6 cellular contexts compared by ENCODE assay signal in the genomic region with DNA sequence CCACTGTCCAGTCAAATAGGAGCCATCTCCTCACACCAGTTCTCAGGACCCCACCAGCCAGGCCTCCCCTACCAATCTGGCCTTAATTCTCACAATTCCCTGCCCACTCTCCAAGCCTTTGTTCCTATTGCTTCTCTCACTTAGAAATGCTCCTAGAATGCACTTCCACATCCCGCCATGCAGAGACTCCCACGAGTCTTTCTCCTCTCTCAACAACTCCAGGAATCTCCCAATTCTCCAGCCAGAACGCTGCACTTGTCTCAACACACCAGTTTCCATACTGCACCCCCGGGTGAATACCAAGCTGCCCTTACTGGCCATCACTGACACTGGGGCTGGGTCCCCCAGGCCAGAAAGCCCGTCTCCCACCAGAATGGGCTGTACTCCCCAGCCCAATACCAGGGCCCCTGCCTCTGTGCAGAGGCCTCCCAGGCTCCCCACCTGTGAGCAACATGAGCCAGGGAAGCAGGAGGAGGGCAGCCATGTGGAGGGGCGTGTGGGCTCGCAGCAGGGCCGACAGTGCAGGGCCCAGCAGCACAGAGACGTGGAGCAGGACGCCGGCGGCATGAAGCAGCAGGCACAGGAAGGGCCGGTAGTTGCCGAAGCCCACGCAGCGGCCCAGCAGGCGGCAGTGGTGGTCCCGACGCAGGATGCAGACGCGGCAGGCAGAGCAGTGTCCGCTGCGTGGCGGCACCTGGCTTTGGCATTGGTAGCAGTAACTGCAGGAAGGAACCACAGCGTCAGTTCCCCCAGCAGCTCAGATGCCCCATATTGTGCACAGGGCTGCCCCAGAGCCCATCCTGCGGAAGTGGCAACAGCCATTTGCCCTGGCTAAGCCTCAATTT. TPM values are rescaled to one million over a fixed set of nuclear protein-coding genes. Genes with fewer than 3 reads are reported as not detected.
DNase-seq lines count a peak whose midpoint lies in the region; ATAC-seq, FAIRE-seq and TF ChIP-seq lines count a peak whose summit lies in the region.
"Had no signal": no experiment of that assay in that cellular context is flagged by ENCODE, and none has a peak within 500 bp of the region (broad histone marks: within the 10 kb centered on the region; RNA-seq: fewer than 3 reads in every experiment).

No MANE protein-coding gene starts in this region.

- no peak for TF ChIP-seq CTCF in mucosa of descending colon (IDR thresholded peaks at IDR 0.05)

- H3K4me3 Mint-ChIP-seq in activated naive CD8-positive, alpha-beta T cell treated with anti-CD3 and anti-CD28 coated beads for 36 hours: peak overlapping the region; percentile 67

- peaks cover 25% of the 10 kb centered on the region for H3K4me1 ChIP-seq in mucosa of descending colon (ENCODE audit: low read depth)

- FAIRE-seq in RCC 7860 (lab: Jason Lieb, UNC): no peak

- intact Hi-C loops in mucosa of descending colon (cut with DNase I, micrococcal nuclease): no loop called here

- H3K9me3 Mint-ChIP-seq in activated naive CD8-positive, alpha-beta T cell treated with anti-CD3 and anti-CD28 coated beads for 36 hours: no peaks in the 10 kb centered on the region

- H3K27me3 Mint-ChIP-seq in activated naive CD8-positive, alpha-beta T cell treated with anti-CD3 and anti-CD28 coated beads for 36 hours: no peaks in the 10 kb centered on the region

- H3K4me3 ChIP-seq in mucosa of descending colon: no peak overlapping the region

- ATAC-seq in mucosa of descending colon: peak; percentile 22

- peak overlapping the region; percentile 84 for H3K27ac Mint-ChIP-seq in activated naive CD8-positive, alpha-beta T cell treated with anti-CD3 and anti-CD28 coated beads for 36 hours

- H3K9me3 ChIP-seq in mucosa of descending colon: no peaks in the 10 kb centered on the region

- peaks cover 21% of the 10 kb centered on the region for H3K4me1 Mint-ChIP-seq in activated naive CD8-positive, alpha-beta T cell treated with anti-CD3 and anti-CD28 coated beads for 36 hours

- H3K36me3 Mint-ChIP-seq in activated naive CD8-positive, alpha-beta T cell treated with anti-CD3 and anti-CD28 coated beads for 36 hours: no peaks in the 10 kb centered on the region

- no peaks in the 10 kb centered on the region for H3K36me3 ChIP-seq in mucosa of descending colon (ENCODE audit: low read depth)

- DNase-seq in MV-4-11 (lab: John Stamatoyannopoulos, UW) (peak; percentile 52), mucosa of descending colon (peak; percentile 38 to 85 (median 53)), RCC 7860 (ENCODE audit: low spot score) (no peak), NCI-H2081 treated with DMSO at 0.1 percent for 48 hours (lab: John Stamatoyannopoulos, UW) (no peak)
- DNase-seq in activated naive CD8-positive, alpha-beta T cell treated with anti-CD3 and anti-CD28 coated beads for 36 hours: peak; percentile 76

RNA-seq across cellular contexts. Expression of a gene that starts 2.4 kb away (rescaled TPM):
- 10 to 100 TPM in 1 of 2 experiments, 1 to 10 TPM in 1; 9.6 to 10.3 TPM for total RNA-seq in activated naive CD8-positive, alpha-beta T cell treated with anti-CD3 and anti-CD28 coated beads for 36 hours
- 10 to 100 TPM in 2 of 3 donors, 1 to 10 TPM in 1; 9.1 to 11.8 (median 10.4) TPM for total RNA-seq in mucosa of descending colon

RNA-seq across cellular contexts. Expression of a gene that starts 3.2 kb away (rescaled TPM):
- under 1 TPM; 0.06 to 0.12 TPM for total RNA-seq in activated naive CD8-positive, alpha-beta T cell treated with anti-CD3 and anti-CD28 coated beads for 36 hours
- under 1 TPM in 1 of 3 donors, not detected in 2; 0.09 TPM for total RNA-seq in mucosa of descending colon
- total RNA-seq: liver had no signal

RNA-seq across cellular contexts. Expression of a gene that starts 24.9 kb away (rescaled TPM):
- 1 to 10 TPM; 1.2 to 1.4 TPM for total RNA-seq in activated naive CD8-positive, alpha-beta T cell treated with anti-CD3 and anti-CD28 coated beads for 36 hours
- total RNA-seq in mucosa of descending colon: 10 to 100 TPM in 1 of 3 donors, 1 to 10 TPM in 2; 5.8 to 84.3 (median 8.3) TPM

RNA-seq across cellular contexts. Expression of a gene that starts 33.0 kb away (rescaled TPM):
- total RNA-seq in activated naive CD8-positive, alpha-beta T cell treated with anti-CD3 and anti-CD28 coated beads for 36 hours: 10 to 100 TPM in 1 of 2 experiments, 1 to 10 TPM in 1; 7.7 to 13.1 TPM
- 10 to 100 TPM; 27.7 to 49.3 (median 35.4) TPM for total RNA-seq in mucosa of descending colon

RNA-seq across cellular contexts. Expression of a gene that starts 49.4 kb away (rescaled TPM):
- under 1 TPM; 0.16 to 0.23 TPM for total RNA-seq in activated naive CD8-positive, alpha-beta T cell treated with anti-CD3 and anti-CD28 coated beads for 36 hours
- total RNA-seq in mucosa of descending colon: under 1 TPM; 0.32 to 0.63 (median 0.58) TPM

Comparison
In these comparisons a context has a peak if more than half of its experiments do, and no peak if none do; other contexts are left out.
1. DNase-seq: peak in MV-4-11 (single experiment), activated naive CD8-positive, alpha-beta T cell treated with anti-CD3 and anti-CD28 coated beads for 36 hours (single experiment) and mucosa of descending colon (3 of 3); none in RCC 7860 (single experiment) and NCI-H2081 treated with DMSO at 0.1 percent for 48 hours (single experiment).